ENCODE assay signal across 19 cellular contexts in genomic region chr17:59803377-59803757, GRCh38.
DNase-seq lines count a peak whose midpoint lies in the region; ATAC-seq, FAIRE-seq and TF ChIP-seq lines count a peak whose summit lies in the region.
"Had no signal": no experiment of that assay in that cellular context is flagged by ENCODE, and none has a peak within 500 bp of the region (broad histone marks: within the 10 kb centered on the region; RNA-seq: fewer than 3 reads in every experiment).

No MANE protein-coding gene starts in this region.

- H3K4me3 Mint-ChIP-seq in nephron progenitor cell = no peak overlapping the region
- H3K4me3 Mint-ChIP-seq: activated CD8-positive, alpha-beta T cell treated with anti-CD3 and anti-CD28 coated beads, Interleukin-2, amount 10 ng/mL, durations not matched to agents 7 days and 5 days; activated naive CD4-positive, alpha-beta T cell treated with anti-CD3 and anti-CD28 coated beads, Interleukin-2, amount 10 ng/mL, durations not matched to agents 7 days and 5 days had no signal

- H3K4me1 Mint-ChIP-seq in nephron progenitor cell = no peaks in the 10 kb centered on the region

- peak in 3 of 4 donors; percentile 24 to 41 (median 39) for ATAC-seq in pancreas
- ATAC-seq: activated CD8-positive, alpha-beta T cell treated with anti-CD3 and anti-CD28 coated beads, Interleukin-2, amount 10 ng/mL, durations not matched to agents 7 days and 5 days had no signal

- 49 to 51% methylated on average over 2 of the region's 2 CpGs for WGBS in pancreas, 2 donors

- H3K36me3 Mint-ChIP-seq in nephron progenitor cell (ENCODE audit: low read depth) = peaks cover 14% of the 10 kb centered on the region

- H3K9me3 ChIP-seq in MG63 (no peaks in the 10 kb centered on the region), pancreas (no peaks in the 10 kb centered on the region)
- H3K9me3 ChIP-seq: right atrium auricular region had no signal

- H3K4me1 ChIP-seq in pancreas = peaks cover 9 to 17% (median 15%) of the 10 kb centered on the region in 3 donors
- H3K4me1 ChIP-seq: right atrium auricular region had no signal

- FAIRE-seq in pancreas (lab: Jason Lieb, UNC) = no peak

- H3K36me3 ChIP-seq in MG63 = peaks cover 4% of the 10 kb centered on the region; the same call in 1 of the 2 replicates
- no peaks in the 10 kb centered on the region for H3K36me3 ChIP-seq in brain microvascular endothelial cell (replicated peaks)
- no peaks in the 10 kb centered on the region for H3K36me3 ChIP-seq in pancreas
- H3K36me3 ChIP-seq: right atrium auricular region had no signal

- no peak overlapping the region for H3K27ac Mint-ChIP-seq in nephron progenitor cell
- H3K27ac Mint-ChIP-seq: activated CD8-positive, alpha-beta T cell treated with anti-CD3 and anti-CD28 coated beads, Interleukin-2, amount 10 ng/mL, durations not matched to agents 7 days and 5 days; activated naive CD4-positive, alpha-beta T cell treated with anti-CD3 and anti-CD28 coated beads, Interleukin-2, amount 10 ng/mL, durations not matched to agents 7 days and 5 days had no signal

- H3K27ac ChIP-seq in brain microvascular endothelial cell (peak overlapping the region; percentile 23), pancreas (peak overlapping the region in 2 of 4 donors; percentile 34 to 61)
- H3K27ac ChIP-seq: right atrium auricular region had no signal

- intact Hi-C loops in pancreas (cut with DNase I) = no loop called here

- in situ Hi-C loops in brain microvascular endothelial cell (cut with HindIII; ENCODE audit: low pct_ligation_motif_present, low sequenced_read_pairs) = no loop called here

- no peaks in the 10 kb centered on the region for H3K9me3 Mint-ChIP-seq in nephron progenitor cell
- H3K9me3 Mint-ChIP-seq: activated naive CD4-positive, alpha-beta T cell treated with anti-CD3 and anti-CD28 coated beads, Interleukin-2, amount 10 ng/mL, durations not matched to agents 7 days and 5 days had no signal

- no peaks in the 10 kb centered on the region for H3K27me3 Mint-ChIP-seq in nephron progenitor cell (ENCODE audit: low read depth, poor library complexity)
- H3K27me3 Mint-ChIP-seq: activated naive CD4-positive, alpha-beta T cell treated with anti-CD3 and anti-CD28 coated beads, Interleukin-2, amount 10 ng/mL, durations not matched to agents 7 days and 5 days had no signal

- H3K4me3 ChIP-seq in MG63 = peak overlapping the region; percentile 0; the same call in 1 of the 2 replicates
- no peak overlapping the region for H3K4me3 ChIP-seq in brain microvascular endothelial cell (ENCODE audit: low read depth, low read length)
- H3K4me3 ChIP-seq in pancreas = peak overlapping the region in 1 of 4 donors; percentile 16
- H3K4me3 ChIP-seq: right atrium auricular region had no signal

- H3K27me3 ChIP-seq in MG63 (no peaks in the 10 kb centered on the region), brain microvascular endothelial cell (replicated peaks) (no peaks in the 10 kb centered on the region), pancreas (no peaks in the 10 kb centered on the region)
- H3K27me3 ChIP-seq: right atrium auricular region had no signal

- DNase-seq in NOMO-1 (lab: John Stamatoyannopoulos, UW; ENCODE audit: unreplicated experiment in 2 of 2) (peak; percentile 20 to 55), NOMO-1 treated with dmso at 0.1 percent for 144 hours (lab: John Stamatoyannopoulos, UW; ENCODE audit: unreplicated experiment) (no peak), MG63 (no peak), brain microvascular endothelial cell (no peak), pancreas (no peak), nephron progenitor cell (no peak), GM19240 (ENCODE audit: insufficient read length, low spot score) (no peak), amygdala (lab: John Stamatoyannopoulos, UW) (no peak)
- DNase-seq: activated CD8-positive, alpha-beta T cell treated with anti-CD3 and anti-CD28 coated beads, Interleukin-2, amount 10 ng/mL, durations not matched to agents 7 days and 5 days; activated naive CD4-positive, alpha-beta T cell treated with anti-CD3 and anti-CD28 coated beads, Interleukin-2, amount 10 ng/mL, durations not matched to agents 7 days and 5 days; GDM1; glutamatergic neuron; KBM-7; kidney glomerular epithelial cell; NCI-H1694 treated with DMSO at 0.1 percent for 48 hours; NCI-H526; Right ventricle myocardium superior; stimulated activated naive CD4-positive, alpha-beta T cell had no signal

- TF ChIP-seq CTCF in brain microvascular endothelial cell (IDR thresholded peaks at IDR 0.05; ENCODE audit: low read depth, low read length, missing control alignments) = no peak
- TF ChIP-seq CTCF in pancreas (IDR thresholded peaks at IDR 0.05) = no peak
- TF ChIP-seq CTCF in nephron progenitor cell (IDR thresholded peaks at IDR 0.05) = no peak

Comparison
In these comparisons a context has a peak if more than half of its experiments do, and no peak if none do; other contexts are left out.
1. DNase-seq: peak in NOMO-1 (2 of 2); none in NOMO-1 treated with dmso at 0.1 percent for 144 hours (single experiment), MG63 (single experiment), brain microvascular endothelial cell (single experiment), pancreas (0 of 6), nephron progenitor cell (single experiment), GM19240 (single experiment) and amygdala (0 of 56).